Comparison of ENCODE assay signal across 8 cellular contexts in genomic region chr21:15062566-15062965, GRCh38. TPM values are rescaled to one million over a fixed set of nuclear protein-coding genes. Genes with fewer than 3 reads are reported as not detected.
A peak's percentile ranks its signal among the peaks of the same experiment; 100 is the strongest.
DNase-seq lines count a peak whose midpoint lies in the region; ATAC-seq and TF ChIP-seq lines count a peak whose summit lies in the region.

No MANE protein-coding gene starts in this region.

- peak; percentile 10 for DNase-seq in GM10248 (ENCODE audit: extremely low spot score)
- no peak for DNase-seq in NT2/D1 (ENCODE audit: low read depth, low spot score)
- DNase-seq in stimulated activated CD4-positive, alpha-beta T cell treated with anti-CD3 and anti-CD28 coated beads, Interleukin-4, amount 100 ng/mL, for 4 hours = no peak
- no peak for DNase-seq in ACHN

- no peaks in the 10 kb centered on the region for H3K9me2 ChIP-seq in neural cell (ENCODE audit: insufficient read depth, low read length)

- peak; percentile 57 for TF ChIP-seq RAD21 in neural cell (conservative IDR thresholded peaks at IDR 0.05)

- CTCF ChIA-PET in GM10248 (lab: Yijun Ruan, JAX) = interaction anchor here (1.1 to 1.6 kb wide), 3 partner anchors 9 to 420 kb away, joined by 3 to 4 read pairs (median 3); no protein-coding TSS in a partner anchor

- H3K4me2 ChIP-seq in neural cell (ENCODE audit: low read length) = peak overlapping the region; percentile 59

- H3K4me3 ChIP-seq in NT2/D1 (ENCODE audit: insufficient read length, low read depth) = peak overlapping the region; percentile 59
- H3K4me3 ChIP-seq in duodenal mucosa (ENCODE audit: low read depth in 1 of 2, low read length in 2 of 2) = peak overlapping the region; percentile 78 to 88
- H3K4me3 ChIP-seq in neural cell (ENCODE audit: low read length) = peak overlapping the region; percentile 78

- H2AFZ ChIP-seq in neural cell (ENCODE audit: low read depth, low read length) = no peak overlapping the region

- H3K9me3 ChIP-seq in NT2/D1 (ENCODE audit: insufficient read depth, low read length) (no peaks in the 10 kb centered on the region), duodenal mucosa (ENCODE audit: control insufficient read depth in 1 of 2, low read length in 2 of 2) (no peaks in the 10 kb centered on the region), neural cell (ENCODE audit: low read length) (no peaks in the 10 kb centered on the region)

- no peak for TF ChIP-seq EP300 in neural cell (conservative IDR thresholded peaks at IDR 0.05; ENCODE audit: poor library complexity, severe bottlenecking)

- H3K27me3 ChIP-seq in NT2/D1 (ENCODE audit: insufficient read depth, insufficient read length) = peaks cover 9% of the 10 kb centered on the region
- H3K27me3 ChIP-seq in duodenal mucosa (ENCODE audit: control insufficient read depth in 1 of 2, insufficient read depth in 2 of 2, low read length in 2 of 2) = no peaks in the 10 kb centered on the region
- no peaks in the 10 kb centered on the region for H3K27me3 ChIP-seq in neural cell (ENCODE audit: insufficient read depth, low read depth, low read length)

- POLR2A ChIA-PET in GM10248 (lab: Yijun Ruan, JAX) = no interaction called here

- ATAC-seq in HG02763 (IDR thresholded peaks at IDR 0.05; ENCODE audit: unreplicated experiment) = no peak
- ATAC-seq in GM19324 (IDR thresholded peaks at IDR 0.05; ENCODE audit: low FRiP score, unreplicated experiment) = no peak

- in situ Hi-C loops in ACHN (cut with HindIII; ENCODE audit: low pct_ligation_motif_present, low pct_unique_long_range_greater_than_20kb, low sequenced_read_pairs) = no loop called here

- TF ChIP-seq CTCF in GM10248 (IDR thresholded peaks at IDR 0.05; ENCODE audit: control extremely low read depth, extremely low read depth, low read depth, missing control alignments) = no peak
- TF ChIP-seq CTCF in neural cell (IDR thresholded peaks at IDR 0.05; ENCODE audit: poor library complexity, severe bottlenecking) = peak; percentile 47

- H3K79me2 ChIP-seq in neural cell (replicated peaks; ENCODE audit: insufficient read depth, low read length) = peaks cover 68% of the 10 kb centered on the region

- H3K27ac ChIP-seq in duodenal mucosa (ENCODE audit: low read depth, low read length) (no peak overlapping the region), neural cell (ENCODE audit: low read length) (no peak overlapping the region)

- H3F3A ChIP-seq in neural cell (ENCODE audit: insufficient read depth, low read length, poor library complexity, severe bottlenecking) = peaks cover 4% of the 10 kb centered on the region

- H3K4me1 ChIP-seq in NT2/D1 (ENCODE audit: insufficient read depth, insufficient read length) (no peaks in the 10 kb centered on the region), duodenal mucosa (ENCODE audit: control insufficient read depth in 1 of 2, insufficient read depth in 2 of 2, low read length in 2 of 2) (peaks cover 42 to 44% of the 10 kb centered on the region in 2 donors)

- H3K36me3 ChIP-seq in NT2/D1 (ENCODE audit: insufficient read depth, insufficient read length, low read length) = no peaks in the 10 kb centered on the region
- H3K36me3 ChIP-seq in duodenal mucosa (ENCODE audit: control insufficient read depth in 1 of 2, insufficient read depth in 2 of 2, low read length in 2 of 2) = no peaks in the 10 kb centered on the region
- no peaks in the 10 kb centered on the region for H3K36me3 ChIP-seq in neural cell (ENCODE audit: insufficient read depth, low read length)

- H3K9ac ChIP-seq in NT2/D1 (ENCODE audit: insufficient read length, low read depth) = peak overlapping the region; percentile 88
- H3K9ac ChIP-seq in duodenal mucosa (ENCODE audit: low read depth in 1 of 2, low read length in 2 of 2) = peak overlapping the region; percentile 82 to 85
- H3K9ac ChIP-seq in neural cell (ENCODE audit: low read length) = peak overlapping the region; percentile 84

- no peaks in the 10 kb centered on the region for H4K20me1 ChIP-seq in neural cell (ENCODE audit: insufficient read depth)

TF ChIP-seq in neural cell, 6 proteins besides CTCF, POLR2A, EP300 and RAD21:
- no peak for TF ChIP-seq POLR2AphosphoS5 (IDR thresholded peaks at IDR 0.05)
- no peak for TF ChIP-seq REST (IDR thresholded peaks at IDR 0.05; ENCODE audit: borderline replicate concordance)
- TF ChIP-seq SMC3 (conservative IDR thresholded peaks at IDR 0.05; ENCODE audit: poor library complexity) = peak; percentile 55
- no peak for TF ChIP-seq MXI1 (conservative IDR thresholded peaks at IDR 0.05; ENCODE audit: poor library complexity, severe bottlenecking)
- no peak for TF ChIP-seq EZH2 (IDR thresholded peaks at IDR 0.05; ENCODE audit: borderline replicate concordance, insufficient read depth, low read length, poor library complexity, severe bottlenecking)
- no peak for TF ChIP-seq TAF1 (IDR thresholded peaks at IDR 0.05; ENCODE audit: low read depth)

RNA-seq across cellular contexts. Expression of gene NRIP1, which starts 2.2 kb away (rescaled TPM):
- polyA plus RNA-seq in neural cell = 48.2 and 48.4 TPM in 2 replicates
- polyA minus RNA-seq in neural cell = 235 and 284 TPM in 2 replicates
